Comparison of ENCODE assay signal across 8 cellular contexts in genomic region chr16:2460391-2460713, GRCh38. TPM values are rescaled to one million over a fixed set of nuclear protein-coding genes. Genes with fewer than 3 reads are reported as not detected.
A peak's percentile ranks its signal among the peaks of the same experiment; 100 is the strongest.
DNase-seq lines count a peak whose midpoint lies in the region; TF ChIP-seq lines count a peak whose summit lies in the region.

No MANE protein-coding gene starts in this region.

- peaks cover 44% of the 10 kb centered on the region for H3K36me3 ChIP-seq in A673 (ENCODE audit: insufficient read depth, low read length, poor library complexity, severe bottlenecking)
- H3K36me3 ChIP-seq in HEK293 (ENCODE audit: control insufficient read depth in 2 of 2, insufficient read depth in 1 of 2, low read length in 2 of 2) = peaks cover 0 to 54% of the 10 kb centered on the region in 2 experiments; a peak in 2 of 3 replicates

- H3K27me3 ChIP-seq in A673 (replicated peaks; ENCODE audit: insufficient read depth, low read depth, low read length, poor library complexity) (no peaks in the 10 kb centered on the region), mononuclear cell (ENCODE audit: insufficient read depth, low read length) (no peaks in the 10 kb centered on the region)

- H3K9me3 ChIP-seq in A673 (ENCODE audit: low read depth, low read length, poor library complexity, severe bottlenecking) = no peaks in the 10 kb centered on the region
- H3K9me3 ChIP-seq in HEK293 (ENCODE audit: control insufficient read depth, insufficient read depth, low read depth, low read length) = no peaks in the 10 kb centered on the region
- H3K9me3 ChIP-seq in mononuclear cell (ENCODE audit: low read depth, low read length) = no peaks in the 10 kb centered on the region

- in situ Hi-C loops in astrocyte of the spinal cord (cut with HindIII; ENCODE audit: low sequenced_read_pairs) = no loop called here

- H3K4me3 ChIP-seq in A673 (ENCODE audit: low read depth, low read length, poor library complexity, severe bottlenecking) (peak overlapping the region; percentile 71), HEK293 (ENCODE audit: low read depth, low read length) (peak overlapping the region; percentile 50), astrocyte of the spinal cord (ENCODE audit: low read depth, low read length) (peak overlapping the region; percentile 60), mononuclear cell (ENCODE audit: low read length) (peak overlapping the region; percentile 42)

- peaks cover 14% of the 10 kb centered on the region for H3K4me1 ChIP-seq in A673 (ENCODE audit: insufficient read depth, low read length, poor library complexity, severe bottlenecking)
- H3K4me1 ChIP-seq in HEK293 (ENCODE audit: control insufficient read depth, insufficient read depth, low read length) = peaks cover 15% of the 10 kb centered on the region
- peaks cover 11% of the 10 kb centered on the region for H3K4me1 ChIP-seq in mononuclear cell (ENCODE audit: insufficient read depth, low read length)

- POLR2A ChIA-PET in A673 (lab: Charles Lee; ENCODE audit: low non-redundant PET) (interaction anchor here (0.6 kb wide), 1 partner anchor 67 kb away, joined by 4 read pairs; no protein-coding TSS in a partner anchor), HEK293 (lab: Yijun Ruan, JAX) (interaction anchor here (1.0 to 2.4 kb wide), 10 partner anchors 9 to 305 kb away, joined by 3 to 34 read pairs (median 5); partner anchors contain the start of genes AMDHD2, NTN3, TBC1D24 and TRAF7)

- no TSS peak for BruUV-seq in A673 (replicated peaks; lab: Mats Ljungman, UMichigan)

- CTCF ChIA-PET in A673 (lab: Charles Lee) (interaction anchor here (1.1 kb wide), 1 partner anchor 41 kb away, joined by 11 read pairs; no protein-coding TSS in a partner anchor), HEK293 (lab: Yijun Ruan, JAX) (interaction anchor here (0.7 kb wide), 1 partner anchor 34 kb away, joined by 3 read pairs; no protein-coding TSS in a partner anchor)

- TF ChIP-seq CTCF in A673 (conservative IDR thresholded peaks at IDR 0.05; ENCODE audit: low read depth, low read length) (no peak), HEK293 (tag by site-specific recombination; IDR thresholded peaks at IDR 0.05) (no peak), astrocyte of the spinal cord (IDR thresholded peaks at IDR 0.05; ENCODE audit: low read depth, low read length) (no peak)

- no peak for DNase-seq in A673 (ENCODE audit: low spot score)
- no peak for DNase-seq in astrocyte of the spinal cord (ENCODE audit: low read depth, low spot score)
- DNase-seq in NCI-H1436 (lab: John Stamatoyannopoulos, UW) = no peak
- DNase-seq in hippocampal formation (lab: John Stamatoyannopoulos, UW) = no peak
- no peak for DNase-seq in HT-29 (ENCODE audit: low spot score)
- no peak for DNase-seq in NCI-H510A treated with DMSO at 0.1 percent for 48 hours (lab: John Stamatoyannopoulos, UW)

- intact Hi-C loops in A673 (cut with micrococcal nuclease; ENCODE audit: unreplicated experiment) = no loop called here

- H3K27ac ChIP-seq in A673 (ENCODE audit: low read depth, low read length, poor library complexity, severe bottlenecking) (peak overlapping the region; percentile 81), HEK293 (ENCODE audit: extremely low read depth, low read depth, low read length) (peak overlapping the region; percentile 70; the same call in 1 of the 2 replicates)

TF ChIP-seq in HEK293, 187 proteins besides CTCF, POLR2A, EP300 and RAD21:
- no peak for TF ChIP-seq ZNF670 (tag by site-specific recombination; IDR thresholded peaks at IDR 0.05; ENCODE audit: low read depth)
- 0 out of 2 replicates have a peak, but pooled peaks have one; percentile 17 for TF ChIP-seq ZNF513 (tag by site-specific recombination; IDR thresholded peaks at IDR 0.05)
- TF ChIP-seq ZNF664 (tag by site-specific recombination; IDR thresholded peaks at IDR 0.05) = no peak
- peak; percentile 37; the same call in 1 of the 2 replicates for TF ChIP-seq GLIS2 (tag by site-specific recombination; IDR thresholded peaks at IDR 0.05)
- TF ChIP-seq ZNF777 (tag by site-specific recombination; IDR thresholded peaks at IDR 0.05; ENCODE audit: borderline replicate concordance) = 0 out of 2 replicates have a peak, but pooled peaks have one; percentile 30
- peak; percentile 48; the same call in 1 of the 2 replicates for TF ChIP-seq ZBTB8A (tag by site-specific recombination; IDR thresholded peaks at IDR 0.05)
- peak; percentile 32; the same call in 1 of the 2 replicates for TF ChIP-seq ZFP69B (tag by site-specific recombination; IDR thresholded peaks at IDR 0.05)
- no peak for TF ChIP-seq ZNF473 (tag by site-specific recombination; IDR thresholded peaks at IDR 0.05)
- peak; percentile 3 for TF ChIP-seq ZBTB26 (tag by site-specific recombination; optimal IDR thresholded peaks at IDR 0.05)

RNA-seq across cellular contexts. Expression of gene TEDC2, which starts 0.4 kb away (rescaled TPM):
- total RNA-seq in A673 (2021) = 48.5 and 51.9 TPM in 2 replicates
- not detected for total RNA-seq in mononuclear cell
- 53.8 and 58.0 TPM in 2 replicates for total RNA-seq in HT-29 (2014; rRNA removed; shearing (Covaris generic))

RNA-seq across cellular contexts. Expression of gene NTN3, which starts 10.7 kb away (rescaled TPM):
- total RNA-seq in A673 (2021) = 1.6 and 2.9 TPM in 2 replicates
- total RNA-seq in mononuclear cell = not detected
- total RNA-seq in HT-29 (2014; rRNA removed; shearing (Covaris generic)) = not detected in 2 replicates

RNA-seq across cellular contexts. Expression of gene TBC1D24, which starts 14.6 kb away (rescaled TPM):
- total RNA-seq in A673 (2021) (24.2 and 27.1 TPM in 2 replicates), mononuclear cell (2.1 TPM)
- total RNA-seq in HT-29 (2014; rRNA removed; shearing (Covaris generic)) = 16.5 and 16.6 TPM in 2 replicates

RNA-seq across cellular contexts. Expression of gene CCNF, which starts 31.1 kb away (rescaled TPM):
- total RNA-seq in A673 (2021) (71.7 and 76.1 TPM in 2 replicates), mononuclear cell (1.2 TPM)
- total RNA-seq in HT-29 (2014; rRNA removed; shearing (Covaris generic)) = 64.9 and 68.1 TPM in 2 replicates

RNA-seq across cellular contexts. Expression of gene ATP6V0C, which starts 53.4 kb away (rescaled TPM):
- total RNA-seq in A673 (2021) (231 and 252 TPM in 2 replicates), mononuclear cell (61.2 TPM)
- 99.9 and 117 TPM in 2 replicates for total RNA-seq in HT-29 (2014; rRNA removed; shearing (Covaris generic))

Comparison
In these comparisons a context has a peak if more than half of its experiments do, and no peak if none do; other contexts are left out.
1. RNA of gene TEDC2, which starts 0.4 kb away (total RNA-seq): 53.8 to 58.0 TPM in HT-29 and 48.5 to 51.9 TPM in A673; not detected in mononuclear cell (single experiment); every median in the first group is over 10 times any median in the second.
2. Peak in every context shown above with its lines, with median percentiles within 50 percentile points of each other: H3K4me3 ChIP-seq.